In the genomic region with DNA sequence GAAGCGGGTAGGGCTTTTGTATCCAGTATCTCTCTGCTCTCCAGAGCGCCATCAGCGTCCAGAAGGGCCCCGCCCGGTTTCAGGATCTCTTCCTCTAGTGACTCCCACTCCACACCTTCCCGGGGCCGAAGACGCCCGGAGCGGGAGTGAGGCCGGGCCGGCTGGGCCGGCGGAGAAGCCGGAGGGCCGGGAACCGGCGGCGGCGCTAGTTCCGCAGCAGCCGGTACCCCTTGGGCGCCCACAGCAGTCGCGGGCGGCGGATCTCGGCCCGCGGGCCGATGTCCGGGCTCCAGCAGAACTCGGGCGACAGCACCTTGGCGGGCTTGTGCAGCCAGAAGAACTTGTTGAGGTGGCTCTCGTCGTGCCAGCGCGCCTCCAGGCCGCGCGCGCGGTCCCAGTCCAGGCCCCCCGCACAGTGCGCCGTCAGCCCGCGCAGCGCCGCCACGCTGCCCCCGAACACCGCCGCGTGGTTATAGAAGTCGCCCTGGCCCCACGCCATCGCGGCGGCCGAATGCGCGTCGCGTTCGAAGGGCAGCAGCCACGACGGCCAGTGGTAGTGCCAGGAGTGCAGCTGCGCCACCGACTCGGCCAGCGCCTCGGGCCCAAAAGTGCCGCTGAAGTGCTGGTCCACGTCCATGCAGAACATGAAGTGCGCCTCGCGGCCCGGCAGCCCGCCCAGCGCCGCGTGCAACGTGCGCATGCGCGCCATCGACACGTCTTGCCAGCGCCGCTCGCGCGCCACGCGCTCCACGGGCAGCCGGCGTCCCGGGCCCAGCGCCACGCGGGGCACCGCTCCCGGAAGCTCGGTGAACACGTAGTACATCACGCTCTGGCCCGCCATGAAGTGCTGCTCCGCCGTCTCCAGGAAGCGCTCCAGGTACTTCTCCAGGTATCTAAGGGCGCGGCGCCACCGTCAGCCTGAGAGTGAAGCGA, we compare ENCODE assay signal across 15 cellular contexts. TPM values are rescaled to one million over a fixed set of nuclear protein-coding genes. Genes with fewer than 3 reads are reported as not detected.
DNase-seq lines count a peak whose midpoint lies in the region; ATAC-seq and TF ChIP-seq lines count a peak whose summit lies in the region.
"Had no signal": no experiment of that assay in that cellular context is flagged by ENCODE, and none has a peak within 500 bp of the region (broad histone marks: within the 10 kb centered on the region; RNA-seq: fewer than 3 reads in every experiment).

No MANE protein-coding gene starts in this region.

- peaks cover 8% of the 10 kb centered on the region for H3K36me3 Mint-ChIP-seq in endodermal cell (ENCODE audit: low read depth)
- peaks cover 2% of the 10 kb centered on the region for H3K36me3 Mint-ChIP-seq in activated naive CD4-positive, alpha-beta T cell treated with anti-CD3 and anti-CD28 coated beads for 36 hours (ENCODE audit: low read depth)

- H3K9ac ChIP-seq in endodermal cell (ENCODE audit: extremely low read depth, low read length, poor library complexity, severe bottlenecking) (no peak overlapping the region), smooth muscle cell (ENCODE audit: low read depth) (no peak overlapping the region)

- H3K4me1 Mint-ChIP-seq in endodermal cell = peaks cover 3% of the 10 kb centered on the region
- H3K4me1 Mint-ChIP-seq in activated naive CD4-positive, alpha-beta T cell treated with anti-CD3 and anti-CD28 coated beads for 36 hours (ENCODE audit: low read depth) = peaks cover 8% of the 10 kb centered on the region

- intact Hi-C loops in left lung (cut with DNase I) = no loop called here
- intact Hi-C loops in activated naive CD4-positive, alpha-beta T cell treated with anti-CD3 and anti-CD28 coated beads for 36 hours (cut with micrococcal nuclease) = no loop called here

- ATAC-seq in left lung (peak; percentile 65), GM18505 (IDR thresholded peaks at IDR 0.05; ENCODE audit: unreplicated experiment) (no peak), HG02798 (IDR thresholded peaks at IDR 0.05; ENCODE audit: poor library complexity, unreplicated experiment) (no peak)

- WGBS in endodermal cell (ENCODE audit: insufficient coverage in 1 of 2, insufficient read length in 1 of 2), 2 experiments = 81 to 94% methylated on average over 80 to 117 of the region's 118 CpGs
- 44% methylated on average over 110 of the region's 118 CpGs for WGBS in smooth muscle cell (ENCODE audit: low lambda C conversion rate)

- H3K36me3 ChIP-seq in endodermal cell (ENCODE audit: control insufficient read depth, insufficient read depth, low read length) = no peaks in the 10 kb centered on the region
- no peaks in the 10 kb centered on the region for H3K36me3 ChIP-seq in left lung
- H3K36me3 ChIP-seq in smooth muscle cell (ENCODE audit: low read depth) = no peaks in the 10 kb centered on the region
- H3K36me3 ChIP-seq: WERI-Rb-1 had no signal

- TF ChIP-seq CTCF in endodermal cell (conservative IDR thresholded peaks at IDR 0.05) (no peak), left lung (IDR thresholded peaks at IDR 0.05) (no peak), smooth muscle cell (IDR thresholded peaks at IDR 0.05; ENCODE audit: borderline replicate concordance, insufficient read depth, poor library complexity, severe bottlenecking) (no peak)

- no peaks in the 10 kb centered on the region for H3F3A ChIP-seq in smooth muscle cell (ENCODE audit: low read depth)

- H3K27ac ChIP-seq in endodermal cell (ENCODE audit: low read depth, low read length) (no peak overlapping the region), left lung (no peak overlapping the region), smooth muscle cell (ENCODE audit: low read depth) (no peak overlapping the region)
- H3K27ac ChIP-seq: WERI-Rb-1 had no signal

- H3K9me3 ChIP-seq in endodermal cell (ENCODE audit: control insufficient read depth, low read length) (peaks cover 5% of the 10 kb centered on the region), left lung (no peaks in the 10 kb centered on the region), smooth muscle cell (replicated peaks; ENCODE audit: low read depth) (no peaks in the 10 kb centered on the region)

- H3K4me2 ChIP-seq in smooth muscle cell = peak overlapping the region; percentile 84

- peaks cover 69% of the 10 kb centered on the region for H3K27me3 Mint-ChIP-seq in endodermal cell (ENCODE audit: insufficient read depth)
- H3K27me3 Mint-ChIP-seq in activated naive CD4-positive, alpha-beta T cell treated with anti-CD3 and anti-CD28 coated beads for 36 hours (ENCODE audit: low read depth) = peaks cover 8% of the 10 kb centered on the region

- peaks cover 22% of the 10 kb centered on the region for H3K9me3 Mint-ChIP-seq in endodermal cell
- H3K9me3 Mint-ChIP-seq in activated naive CD4-positive, alpha-beta T cell treated with anti-CD3 and anti-CD28 coated beads for 36 hours = no peaks in the 10 kb centered on the region

- H3K4me3 ChIP-seq in endodermal cell (ENCODE audit: low read length) (no peak overlapping the region), left lung (peak overlapping the region; percentile 2 to 10), smooth muscle cell (peak overlapping the region; percentile 35)

- DNase-seq in HK-2 (ENCODE audit: unreplicated experiment) (peak; percentile 88), endodermal cell (peak; percentile 67), left lung (peak in 1 of 2 donors; percentile 75), smooth muscle cell (lab: John Stamatoyannopoulos, UW; ENCODE audit: unreplicated experiment) (no peak), UCSD-AML1 (lab: John Stamatoyannopoulos, UW; ENCODE audit: unreplicated experiment) (no peak)
- DNase-seq in activated naive CD4-positive, alpha-beta T cell treated with anti-CD3 and anti-CD28 coated beads for 36 hours = no peak
- DNase-seq: activated gamma-delta T cell treated with Interleukin-2 at 50 U/mL for 16 hours; DMS79 treated with DMSO at 0.1 percent for 48 hours; effector CD8-positive, alpha-beta T cell; NCI-H187; stimulated activated CD4-positive, alpha-beta T cell treated with anti-CD3 and anti-CD28 coated beads, Interleukin-4, amount 100 ng/mL, for 1 hour; WERI-Rb-1 had no signal

- CTCF ChIA-PET in activated naive CD4-positive, alpha-beta T cell treated with anti-CD3 and anti-CD28 coated beads for 36 hours (lab: Charles Lee) = interaction anchor here (2.0 kb wide), 1 partner anchor 11 kb away, joined by 14 read pairs; no protein-coding TSS in a partner anchor

- H3K27me3 ChIP-seq in endodermal cell (ENCODE audit: control insufficient read depth, insufficient read depth, low read length, poor library complexity, severe bottlenecking) (no peaks in the 10 kb centered on the region), left lung (peaks cover 8 to 22% of the 10 kb centered on the region in 2 donors), smooth muscle cell (ENCODE audit: low read depth) (peaks cover 7% of the 10 kb centered on the region)

- H3K27ac Mint-ChIP-seq in endodermal cell = no peak overlapping the region
- H3K27ac Mint-ChIP-seq in activated naive CD4-positive, alpha-beta T cell treated with anti-CD3 and anti-CD28 coated beads for 36 hours = no peak overlapping the region

- H4K20me1 ChIP-seq in smooth muscle cell (ENCODE audit: low read depth) = no peaks in the 10 kb centered on the region

- H3K4me1 ChIP-seq in endodermal cell (ENCODE audit: control insufficient read depth, insufficient read depth, low read length) (no peaks in the 10 kb centered on the region), left lung (peaks cover 5 to 21% of the 10 kb centered on the region in 2 donors), smooth muscle cell (ENCODE audit: low read depth) (no peaks in the 10 kb centered on the region)

- H3K79me2 ChIP-seq in smooth muscle cell (ENCODE audit: low read depth) = no peaks in the 10 kb centered on the region

- no peak for TF ChIP-seq POLR2A in GM18505 (IDR thresholded peaks at IDR 0.05; ENCODE audit: borderline replicate concordance, extremely low read depth, insufficient read depth, insufficient read length)

- peak overlapping the region; percentile 18 for H3K4me3 Mint-ChIP-seq in endodermal cell
- H3K4me3 Mint-ChIP-seq in activated naive CD4-positive, alpha-beta T cell treated with anti-CD3 and anti-CD28 coated beads for 36 hours = no peak overlapping the region

- no peak overlapping the region for H2AFZ ChIP-seq in smooth muscle cell (ENCODE audit: low read depth)

RNA-seq across cellular contexts. Expression of gene A3GALT2, which starts 14.1 kb away (rescaled TPM):
- not detected for total RNA-seq in endodermal cell
- not detected for polyA plus RNA-seq in endodermal cell (2013, experiment 1 of 2)
- polyA plus RNA-seq in endodermal cell (2013, experiment 2 of 2) = not detected
- total RNA-seq in left lung = not detected
- not detected in 2 replicates for total RNA-seq in smooth muscle cell
- not detected in 2 replicates for polyA plus RNA-seq in smooth muscle cell
- not detected for total RNA-seq in activated naive CD4-positive, alpha-beta T cell treated with anti-CD3 and anti-CD28 coated beads for 36 hours
- total RNA-seq: mononuclear cell had no signal

RNA-seq across cellular contexts. Expression of gene ZNF362, which starts 50.5 kb away (rescaled TPM):
- total RNA-seq in endodermal cell (10 to 100 TPM; 27.4 to 41.5 TPM), left lung (10 to 100 TPM; 25.9 to 32.3 TPM), smooth muscle cell (11.7 and 30.0 TPM in 2 replicates)
- 49.5 TPM for polyA plus RNA-seq in endodermal cell (2013, experiment 1 of 2)
- polyA plus RNA-seq in endodermal cell (2013, experiment 2 of 2) = 48.8 TPM
- polyA plus RNA-seq in smooth muscle cell = 38.2 and 40.4 TPM in 2 replicates
- 1 to 10 TPM; 8.1 to 8.8 TPM for total RNA-seq in activated naive CD4-positive, alpha-beta T cell treated with anti-CD3 and anti-CD28 coated beads for 36 hours

Comparison
In these comparisons a context has a peak if more than half of its experiments do, and no peak if none do; other contexts are left out.
1. DNase-seq: peak in HK-2 (single experiment) and endodermal cell (single experiment); none in smooth muscle cell (single experiment), activated naive CD4-positive, alpha-beta T cell treated with anti-CD3 and anti-CD28 coated beads for 36 hours (single experiment) and UCSD-AML1 (single experiment).